In genomic region chr5:953535-954449, GRCh38 we compare ENCODE assay signal across 1 cellular context.
TF ChIP-seq lines count a peak whose summit lies in the region.

No MANE protein-coding gene starts in this region.

TF ChIP-seq in A549, 52 proteins besides CTCF, POLR2A, EP300 and RAD21 (continued from another document):
- no peak for TF ChIP-seq RNF2 (IDR thresholded peaks at IDR 0.05; ENCODE audit: borderline replicate concordance, low read depth)
TF ChIP-seq in A549: peak in this region for 1.
